8 cellular contexts compared by ENCODE assay signal in the genomic region with DNA sequence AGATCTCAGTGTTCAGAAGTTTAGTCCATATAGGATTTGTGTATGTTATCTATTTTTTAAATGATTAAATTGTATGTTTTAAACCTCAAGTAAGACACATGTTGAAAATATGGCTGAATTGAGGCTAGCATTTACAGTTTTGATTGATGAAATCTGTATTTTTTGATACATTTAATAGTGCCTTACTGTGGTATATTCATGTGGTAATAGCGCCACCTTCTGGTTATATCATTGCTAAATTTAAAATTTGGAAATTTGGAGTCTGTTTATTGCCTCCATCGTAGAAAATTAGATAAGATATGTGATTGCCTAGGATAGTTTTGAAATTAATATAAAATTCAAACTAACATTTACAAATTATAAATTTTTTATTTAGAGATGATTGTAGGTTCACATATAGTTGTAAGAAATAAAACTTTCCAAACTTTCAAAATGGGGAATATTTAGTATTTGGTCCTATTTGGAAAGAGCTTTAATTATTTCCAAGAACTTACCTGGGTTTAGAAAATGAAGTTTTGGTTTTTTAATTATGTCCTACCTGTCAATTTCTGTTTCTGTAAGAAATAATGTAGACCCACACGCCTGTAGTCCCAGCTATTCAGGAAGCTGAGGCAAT. TPM values are rescaled to one million over a fixed set of nuclear protein-coding genes. Genes with fewer than 3 reads are reported as not detected.
DNase-seq lines count a peak whose midpoint lies in the region; ATAC-seq and TF ChIP-seq lines count a peak whose summit lies in the region.

No MANE protein-coding gene starts in this region.

- no peaks in the 10 kb centered on the region for H3K27me3 Mint-ChIP-seq in chondrocyte (ENCODE audit: low read depth)

- peaks cover 3 to 9% of the 10 kb centered on the region in 2 donors for H3K36me3 ChIP-seq in lung (ENCODE audit: control insufficient read depth in 2 of 2, insufficient read depth in 2 of 2, low read length in 2 of 2)

- no peaks in the 10 kb centered on the region for H3K4me1 Mint-ChIP-seq in chondrocyte (ENCODE audit: low read depth)

- DNase-seq in Right ventricle myocardium inferior (ENCODE audit: missing footprints) = no peak
- DNase-seq in right cardiac atrium = no peak
- DNase-seq in NCI-H460 (ENCODE audit: extremely low read depth, low read depth) = peak; percentile 48
- DNase-seq in chondrocyte (ENCODE audit: low spot score) = no peak
- no peak for DNase-seq in lung (ENCODE audit: low spot score)
- DNase-seq in nucleus accumbens (lab: John Stamatoyannopoulos, UW) = no peak
- DNase-seq in Ammon's horn (ENCODE audit: low spot score) = no peak

- no peaks in the 10 kb centered on the region for H3K9me3 Mint-ChIP-seq in chondrocyte (ENCODE audit: low read depth)

- peaks cover 14% of the 10 kb centered on the region for H3K36me3 Mint-ChIP-seq in chondrocyte (ENCODE audit: low read depth)

- TF ChIP-seq CTCF in chondrocyte (IDR thresholded peaks at IDR 0.05) (peak; percentile 97), lung (IDR thresholded peaks at IDR 0.05; ENCODE audit: control extremely low read depth, extremely low read depth) (peak; percentile 49)

- no peak overlapping the region for H3K4me3 Mint-ChIP-seq in chondrocyte (ENCODE audit: unreplicated experiment)

- ATAC-seq in Right ventricle myocardium inferior = peak; percentile 33
- ATAC-seq in right cardiac atrium = no peak
- ATAC-seq in lung (ENCODE audit: insufficient read depth, low FRiP score) = no peak
- ATAC-seq in GM21423 (IDR thresholded peaks at IDR 0.05; ENCODE audit: unreplicated experiment) = no peak

- H3K4me1 ChIP-seq in right cardiac atrium (ENCODE audit: control insufficient read depth, insufficient read depth, low read length) = no peaks in the 10 kb centered on the region
- H3K4me1 ChIP-seq in lung (ENCODE audit: control insufficient read depth in 2 of 2, insufficient read depth in 2 of 2, low read length in 2 of 2) = peaks cover 0 to 2% of the 10 kb centered on the region in 2 donors

- H3K9me3 ChIP-seq in right cardiac atrium (ENCODE audit: control insufficient read depth, low read length) = peaks cover 2% of the 10 kb centered on the region
- no peaks in the 10 kb centered on the region for H3K9me3 ChIP-seq in lung (ENCODE audit: control insufficient read depth in 2 of 2, insufficient read depth in 1 of 2, low read length in 1 of 2)

- no peak overlapping the region for H3K4me3 ChIP-seq in right cardiac atrium (ENCODE audit: low read length)
- no peak overlapping the region for H3K4me3 ChIP-seq in lung

- H3K27ac ChIP-seq in right cardiac atrium (ENCODE audit: low read length) (no peak overlapping the region), lung (ENCODE audit: low read depth in 1 of 2, low read length in 1 of 2) (no peak overlapping the region)

- WGBS in right cardiac atrium = 31% methylated on average over 3 of the region's 3 CpGs
- WGBS in lung, 2 donors = 34 to 40% methylated on average over 3 of the region's 3 CpGs

- no peaks in the 10 kb centered on the region for H3K27me3 ChIP-seq in right cardiac atrium (ENCODE audit: control insufficient read depth, insufficient read depth)
- no peaks in the 10 kb centered on the region for H3K27me3 ChIP-seq in lung (ENCODE audit: control insufficient read depth, insufficient read depth)

- intact Hi-C loops in Right ventricle myocardium inferior (cut with DNase I) = loop anchor here (2.0 to 5.0 kb wide), 2 partner anchors 93 to 132 kb away; no protein-coding TSS in a partner anchor
- intact Hi-C loops in right cardiac atrium (cut with DNase I) = loop anchor here in 3 of 4 donors (5.0 to 10.0 kb wide), 4 partner anchors 91 to 138 kb away; partner anchors contain the start of gene DMBT1 (in 1 of the 3)

- no peak overlapping the region for H3K27ac Mint-ChIP-seq in chondrocyte (ENCODE audit: unreplicated experiment)

RNA-seq across cellular contexts. Expression of gene ARMS2, which starts 19.1 kb away (rescaled TPM):
- total RNA-seq in Right ventricle myocardium inferior (not detected), right cardiac atrium (not detected), chondrocyte (0.62 to 1.1 TPM in 2 of 3 replicates, not detected in the other), lung (not detected)
- polyA plus RNA-seq in right cardiac atrium (not detected), lung (not detected)
- not detected in 2 replicates for total RNA-seq in NCI-H460 (2014; rRNA removed; shearing (Covaris generic))
- not detected in 2 replicates for polyA plus RNA-seq in NCI-H460 (2014; cell fraction: nucleus; rRNA removed)

RNA-seq across cellular contexts. Expression of gene HTRA1, which starts 26.0 kb away (rescaled TPM):
- 41.6 TPM for total RNA-seq in Right ventricle myocardium inferior
- 10 to 100 TPM; 40.5 to 49.7 (median 42.9) TPM for total RNA-seq in right cardiac atrium
- polyA plus RNA-seq in right cardiac atrium = 46.1 TPM
- total RNA-seq in NCI-H460 (2014; rRNA removed; shearing (Covaris generic)) = 40.7 and 42.5 TPM in 2 replicates
- 37.0 and 37.9 TPM in 2 replicates for polyA plus RNA-seq in NCI-H460 (2014; cell fraction: nucleus; rRNA removed)
- total RNA-seq in chondrocyte = 1,260 to 1,504 TPM (median 1,485 TPM) in 3 replicates
- total RNA-seq in lung = 10 to 100 TPM; 41.4 to 59.8 TPM
- polyA plus RNA-seq in lung = 10 to 100 TPM; 30.4 to 50.7 TPM

Comparison
In these comparisons a context has a peak if more than half of its experiments do, and no peak if none do; other contexts are left out.
1. RNA of gene HTRA1, which starts 26.0 kb away (total RNA-seq): 1,260 to 1,504 TPM in chondrocyte; 41.4 to 59.8 TPM in lung, 40.5 to 49.7 TPM in right cardiac atrium, 41.6 TPM in Right ventricle myocardium inferior (single experiment) and 40.7 to 42.5 TPM in NCI-H460; every median in the first group is over 10 times any median in the second.